Comparison of ENCODE assay signal across 8 cellular contexts in the genomic region with DNA sequence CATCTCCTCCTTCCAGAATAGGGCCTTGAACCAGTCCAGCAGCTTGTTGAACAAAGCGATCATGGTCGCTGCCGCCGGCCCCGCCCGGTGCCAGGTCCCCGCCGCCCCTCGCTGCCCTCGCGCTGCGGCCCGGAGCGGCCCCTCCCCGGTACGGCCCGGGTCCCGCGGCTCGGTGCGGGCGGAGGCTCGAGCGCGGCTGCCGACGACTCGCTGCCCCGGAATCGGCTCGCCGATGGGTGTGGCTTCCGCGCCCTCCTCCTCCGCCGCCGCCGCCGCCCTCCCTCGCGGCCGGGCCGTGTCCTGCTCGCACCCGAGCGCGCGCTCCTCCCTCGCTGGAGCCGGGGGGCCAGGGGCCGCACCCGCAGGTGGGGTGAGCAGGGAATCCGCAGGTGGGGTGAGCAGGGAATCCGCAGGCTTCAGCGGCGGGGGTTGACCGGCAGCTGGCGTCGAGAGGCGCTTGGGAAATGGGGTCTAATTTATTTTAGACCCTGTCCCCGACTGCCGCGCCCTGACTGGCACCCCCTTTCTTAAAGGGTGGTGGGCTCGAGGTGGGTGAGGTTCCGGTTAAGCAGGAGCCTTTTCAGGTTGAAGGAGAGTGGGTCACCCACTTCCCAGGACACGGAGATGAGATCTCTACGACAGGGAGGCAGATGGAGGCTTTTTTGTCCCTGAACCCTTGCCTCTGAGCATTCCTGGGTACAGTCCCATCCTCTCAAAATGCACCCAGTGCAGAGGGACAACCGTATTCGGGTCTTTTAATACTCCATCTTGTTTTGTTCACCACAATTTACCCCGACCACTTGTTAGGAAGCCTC. TPM values are rescaled to one million over a fixed set of nuclear protein-coding genes. Genes with fewer than 3 reads are reported as not detected.
A peak's percentile ranks its signal among the peaks of the same experiment; 100 is the strongest.
DNase-seq lines count a peak whose midpoint lies in the region; ATAC-seq and TF ChIP-seq lines count a peak whose summit lies in the region.

A gene (minus strand): TSS at position 228 of the 815 bp plus-strand sequence. CDS start 165 bp downstream, at position 63.

- H3K4me1 ChIP-seq in Caco-2, result peaks cover 10% of the 10 kb centered on the region
- H3K4me1 ChIP-seq in vagina, result peaks cover 42% of the 10 kb centered on the region

- peak within 1 kb of the TSS; percentile 38 for H3K27ac Mint-ChIP-seq in Caco-2 (ENCODE audit: unreplicated experiment)
- peak within 1 kb of the TSS; percentile 92 for H3K27ac Mint-ChIP-seq in activated naive CD8-positive, alpha-beta T cell

- no peaks in the 10 kb centered on the region for H3K9me3 Mint-ChIP-seq in Caco-2 (ENCODE audit: unreplicated experiment)
- H3K9me3 Mint-ChIP-seq in activated naive CD8-positive, alpha-beta T cell (ENCODE audit: low read depth), result no peaks in the 10 kb centered on the region

- H3K9me3 ChIP-seq in Caco-2, result no peaks in the 10 kb centered on the region
- no peaks in the 10 kb centered on the region for H3K9me3 ChIP-seq in vagina

- peak; percentile 63 for ATAC-seq in GM19463 (IDR thresholded peaks at IDR 0.05; ENCODE audit: unreplicated experiment)
- peak; percentile 60 for ATAC-seq in omental fat pad (ENCODE audit: low FRiP score)

- intact Hi-C loops in Caco-2 (cut with micrococcal nuclease; ENCODE audit: unreplicated experiment) (no loop called here), head of caudate nucleus (cut with DNase I) (no loop called here), vagina (cut with DNase I) (no loop called here)

- peak within 1 kb of the TSS; percentile 73 for H3K4me3 Mint-ChIP-seq in Caco-2 (ENCODE audit: unreplicated experiment)
- H3K4me3 Mint-ChIP-seq in activated naive CD8-positive, alpha-beta T cell, result peak within 1 kb of the TSS; percentile 97

- no peaks in the 10 kb centered on the region for H3K27me3 Mint-ChIP-seq in Caco-2 (ENCODE audit: insufficient read depth, unreplicated experiment)
- no peaks in the 10 kb centered on the region for H3K27me3 Mint-ChIP-seq in activated naive CD8-positive, alpha-beta T cell

- DNase-seq in Caco-2 (peak in 1 of 2 experiments; percentile 76), HT-29 (ENCODE audit: low spot score) (no peak), SHP77 treated with DMSO at 0.1 percent for 48 hours (lab: John Stamatoyannopoulos, UW) (peak; percentile 3), head of caudate nucleus (peak in 40 of 42 donors; percentile 54 to 92 (median 83)), omental fat pad (ENCODE audit: low spot score) (no peak), vagina (ENCODE audit: extremely low spot score in 2 of 2) (no peak)

- H3K4me1 Mint-ChIP-seq in Caco-2 (ENCODE audit: low read depth, unreplicated experiment), result peaks cover 11% of the 10 kb centered on the region
- H3K4me1 Mint-ChIP-seq in activated naive CD8-positive, alpha-beta T cell (ENCODE audit: low read depth), result peaks cover 33% of the 10 kb centered on the region

- H3K36me3 Mint-ChIP-seq in Caco-2 (ENCODE audit: insufficient read depth, unreplicated experiment), result no peaks in the 10 kb centered on the region
- H3K36me3 Mint-ChIP-seq in activated naive CD8-positive, alpha-beta T cell, result no peaks in the 10 kb centered on the region

- H3K4me3 ChIP-seq in Caco-2 (ENCODE audit: low read depth, low read length) (peak within 1 kb of the TSS; percentile 84), vagina (peak within 1 kb of the TSS; percentile 79 to 94)

- H3K36me3 ChIP-seq in Caco-2 (ENCODE audit: control insufficient read depth, insufficient read depth, low read length) (peaks cover 2% of the 10 kb centered on the region), vagina (no peaks in the 10 kb centered on the region)

- CTCF ChIA-PET in Caco-2 (lab: Charles Lee), result no interaction called here

- peak within 1 kb of the TSS; percentile 84 for H3K27ac ChIP-seq in vagina

- POLR2A ChIA-PET in Caco-2 (lab: Charles Lee), result no interaction called here

- H3K27me3 ChIP-seq in Caco-2 (replicated peaks; ENCODE audit: control insufficient read depth, insufficient read depth, low read length), result no peaks in the 10 kb centered on the region
- no peaks in the 10 kb centered on the region for H3K27me3 ChIP-seq in vagina

- TF ChIP-seq CTCF in Caco-2 (IDR thresholded peaks at IDR 0.05; ENCODE audit: insufficient read depth in 1 of 2, low read depth in 1 of 2, low read length in 1 of 2, severe bottlenecking in 1 of 2, unreplicated experiment in 1 of 2), result no peak
- TF ChIP-seq CTCF in omental fat pad (IDR thresholded peaks at IDR 0.05), result no peak
- no peak for TF ChIP-seq CTCF in vagina (IDR thresholded peaks at IDR 0.05)

- peak in 1 of 2 donors; percentile 64 for TF ChIP-seq POLR2A in vagina (IDR thresholded peaks at IDR 0.05)

- TSS peak; percentile 57 for BruUV-seq in Caco-2 (replicated peaks; lab: Mats Ljungman, UMichigan)

RNA-seq across cellular contexts. Expression of the gene that starts here (rescaled TPM):
- total RNA-seq in Caco-2 (2022) (25.0 and 27.8 TPM in 2 replicates), omental fat pad (10 to 100 TPM; 31.1 to 61.8 (median 43.0) TPM), vagina (25.5 TPM)
- total RNA-seq in HT-29 (2014; rRNA removed; shearing (Covaris generic)), result 17.0 and 21.2 TPM in 2 replicates

Comparison
In these comparisons a context has a peak if more than half of its experiments do, and no peak if none do; other contexts are left out.
1. DNase-seq: peak in SHP77 treated with DMSO at 0.1 percent for 48 hours (single experiment) and head of caudate nucleus (40 of 42); none in HT-29 (single experiment), omental fat pad (single experiment) and vagina (0 of 2).